ENCODE assay signal across 14 cellular contexts in the genomic region with DNA sequence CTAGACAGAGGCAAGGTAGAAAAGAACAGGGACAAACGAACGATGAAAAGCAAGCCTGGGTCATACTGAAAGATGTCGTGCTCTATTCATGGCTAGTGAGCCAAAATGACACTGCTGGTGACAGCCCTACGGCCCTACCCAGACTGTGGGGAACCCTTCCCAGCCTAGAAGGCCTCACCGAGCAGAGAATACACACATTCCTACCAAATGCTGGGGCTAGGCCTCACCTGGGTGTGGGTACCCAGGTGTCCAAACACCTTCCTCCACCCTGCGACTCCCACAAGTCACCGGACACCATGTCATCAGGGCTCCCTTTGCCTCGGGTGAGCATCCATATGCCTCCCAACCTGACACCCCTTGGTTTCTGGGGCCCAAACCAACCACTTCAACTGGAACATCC.
A peak's percentile ranks its signal among the peaks of the same experiment; 100 is the strongest.
DNase-seq lines count a peak whose midpoint lies in the region; ATAC-seq and TF ChIP-seq lines count a peak whose summit lies in the region.
"Had no signal": no experiment of that assay in that cellular context is flagged by ENCODE, and none has a peak within 500 bp of the region (broad histone marks: within the 10 kb centered on the region; RNA-seq: fewer than 3 reads in every experiment).

No MANE protein-coding gene starts in this region.

- no peaks in the 10 kb centered on the region for H3K36me3 ChIP-seq in ascending aorta
- H3K36me3 ChIP-seq: cardiac muscle cell, tibial nerve had no signal

- no peak for TF ChIP-seq CTCF in ascending aorta (IDR thresholded peaks at IDR 0.05)

- H3K4me3 ChIP-seq in ascending aorta (no peak overlapping the region), skin epidermis (no peak overlapping the region)
- H3K4me3 ChIP-seq: cardiac muscle cell, tibial nerve had no signal

- no peak for ATAC-seq in HG03025 (IDR thresholded peaks at IDR 0.05; ENCODE audit: low FRiP score, unreplicated experiment)

- H3K27me3 ChIP-seq in ascending aorta (no peaks in the 10 kb centered on the region), layer of hippocampus (ENCODE audit: control insufficient read depth, insufficient read depth, low read length) (no peaks in the 10 kb centered on the region)
- H3K27me3 ChIP-seq: cardiac muscle cell, tibial nerve had no signal

- intact Hi-C loops in ascending aorta (cut with DNase I) = no loop called here

- DNase-seq in NCI-H69 (lab: John Stamatoyannopoulos, UW) (peak; percentile 36), ascending aorta (ENCODE audit: low spot score in 2 of 2) (no peak), C1 segment of cervical spinal cord (lab: John Stamatoyannopoulos, UW) (no peak), amniotic stem cell (lab: John Stamatoyannopoulos, UW) (no peak)
- DNase-seq: activated CD8-positive, alpha-beta memory T cell treated with anti-CD3 and anti-CD28 coated beads, Interleukin-2, amount 10 ng/mL, durations not matched to agents 7 days and 5 days; activated naive CD4-positive, alpha-beta T cell treated with anti-CD3 and anti-CD28 coated beads, Interleukin-2, amount 10 ng/mL, durations not matched to agents 7 days and 5 days; endodermal cell; NCI-H187 treated with DMSO at 0.1 percent for 48 hours; NCI-H526 had no signal

- H3K9me3 ChIP-seq in ascending aorta = no peaks in the 10 kb centered on the region
- H3K9me3 ChIP-seq: tibial nerve had no signal

- H3K27ac ChIP-seq in ascending aorta (peak overlapping the region; percentile 15 to 39), layer of hippocampus (ENCODE audit: low read depth, low read length) (peak overlapping the region; percentile 21), skin epidermis (peak overlapping the region in 16 of 21 experiments; percentile 8 to 74 (median 48))
- H3K27ac ChIP-seq: cardiac muscle cell had no signal

- H3K4me1 ChIP-seq in ascending aorta = no peaks in the 10 kb centered on the region
